Comparison of ENCODE assay signal across 27 cellular contexts in the genomic region with DNA sequence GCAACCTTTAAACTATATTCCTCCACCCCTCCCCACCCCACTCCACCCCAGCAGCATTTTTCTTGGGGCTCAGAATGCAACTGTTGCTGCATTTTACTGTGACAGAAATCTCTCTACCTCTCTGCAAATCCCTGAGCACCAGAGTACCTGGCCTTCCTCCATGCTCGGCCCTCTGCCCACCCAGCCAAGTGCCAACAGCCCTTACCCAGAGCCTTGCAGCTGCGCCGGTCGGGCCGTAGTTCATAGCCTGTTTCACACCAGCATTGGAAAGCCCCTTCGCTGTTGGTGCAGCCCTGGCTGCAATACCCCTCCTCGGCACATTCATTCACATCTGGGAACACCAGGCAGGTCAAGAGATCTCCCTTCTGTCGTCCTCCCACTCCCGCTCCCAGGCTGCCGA.
"Had no signal": no experiment of that assay in that cellular context is flagged by ENCODE, and none has a peak within 500 bp of the region (broad histone marks: within the 10 kb centered on the region; RNA-seq: fewer than 3 reads in every experiment).

No MANE protein-coding gene starts in this region.

- H3K36me3 ChIP-seq: adrenal gland, MG63 had no signal

- ATAC-seq: activated naive CD4-positive, alpha-beta T cell treated with anti-CD3 and anti-CD28 coated beads, Interleukin-2, amount 50 U/mL, for 72 hours; activated T-cell treated with anti-CD3 and anti-CD28 coated beads, Interleukin-2, amount 50 U/mL, for 4 hours had no signal

- H3K27ac Mint-ChIP-seq: activated CD4-positive, alpha-beta T cell treated with anti-CD3 and anti-CD28 coated beads, Interleukin-2, amount 10 ng/mL, durations not matched to agents 7 days and 5 days; activated naive CD4-positive, alpha-beta T cell treated with anti-CD3 and anti-CD28 coated beads for 36 hours; activated naive CD4-positive, alpha-beta T cell treated with anti-CD3 and anti-CD28 coated beads, Interleukin-2, amount 50 U/mL, for 72 hours; activated T-helper 1 cell treated with anti-CD3 and anti-CD28 coated beads, Interleukin-12 subunit alpha, Interleukin-12 subunit beta, Interleukin-2, Interleukin-4 antibody, amounts not matched to agents 30 ng/mL and 10 ng/mL and 1 ng/mL, durations not matched to agents 14 hours and 24 hours and 36 hours; T-helper 1 cell treated with Interleukin-12 subunit alpha and Interleukin-12 subunit beta and Interleukin-4 antibody, amounts not matched to agents 30 μg/mL and 1 μg/mL, for 36 hours; T-helper 2 cell treated with Interferon-gamma antibody and Interleukin-4, amounts not matched to agents 5 μg/mL and 100 μg/mL, for 36 hours had no signal

- DNase-seq: activated CD4-positive, alpha-beta T cell treated with anti-CD3 and anti-CD28 coated beads, Interleukin-2, amount 10 ng/mL, durations not matched to agents 7 days and 5 days; activated CD4-positive, alpha-beta T cell treated with anti-CD3 and anti-CD28 coated beads, Interleukin-2, amount 50 U/mL, for 48 hours; activated CD8-positive, alpha-beta memory T cell treated with anti-CD3 and anti-CD28 coated beads, Interleukin-2, amount 50 U/mL, for 4 hours; activated gamma-delta T cell treated with Interleukin-2 at 50 U/mL for 16 hours; activated naive CD4-positive, alpha-beta T cell treated with anti-CD3 and anti-CD28 coated beads for 36 hours; activated T-cell treated with anti-CD3 and anti-CD28 coated beads for 4 hours; activated T-cell treated with anti-CD3 and anti-CD28 coated beads, Interleukin-2, amount 50 U/mL, for 4 hours; adrenal gland; anterior cingulate cortex; central memory CD4-positive, alpha-beta T cell; Kasumi-1; KG1; MG63; NCI-H1048; NCI-H146; NCI-H187; NCI-H226; NCI-H524 treated with DMSO at 0.1 percent for 48 hours; PC-9; Right ventricle myocardium superior; SJCRH30 had no signal

- H3K4me3 ChIP-seq: adrenal gland, MG63, PC-9, SJCRH30, SK-N-MC had no signal

- H3K9me3 ChIP-seq: adrenal gland, MG63, SJCRH30 had no signal

- H3K4me3 Mint-ChIP-seq: activated CD4-positive, alpha-beta T cell treated with anti-CD3 and anti-CD28 coated beads, Interleukin-2, amount 10 ng/mL, durations not matched to agents 7 days and 5 days; activated naive CD4-positive, alpha-beta T cell treated with anti-CD3 and anti-CD28 coated beads for 36 hours; activated T-cell treated with anti-CD3 and anti-CD28 coated beads, Interleukin-2, amount 50 U/mL, for 4 hours; activated T-helper 1 cell treated with anti-CD3 and anti-CD28 coated beads, Interleukin-12 subunit alpha, Interleukin-12 subunit beta, Interleukin-2, Interleukin-4 antibody, amounts not matched to agents 30 ng/mL and 10 ng/mL and 1 ng/mL, durations not matched to agents 14 hours and 24 hours and 36 hours; brain; T-helper 1 cell treated with Interleukin-12 subunit alpha and Interleukin-12 subunit beta and Interleukin-4 antibody, amounts not matched to agents 30 μg/mL and 1 μg/mL, for 36 hours; T-helper 2 cell treated with Interferon-gamma antibody and Interleukin-4, amounts not matched to agents 5 μg/mL and 100 μg/mL, for 36 hours had no signal

- H3K27ac ChIP-seq: adrenal gland, PC-9, SJCRH30, SK-N-MC had no signal

- H3K4me1 Mint-ChIP-seq: activated CD4-positive, alpha-beta T cell treated with anti-CD3 and anti-CD28 coated beads, Interleukin-2, amount 10 ng/mL, durations not matched to agents 7 days and 5 days; brain had no signal

- H3K27me3 ChIP-seq: adrenal gland, MG63, SJCRH30 had no signal

- H3K4me1 ChIP-seq: adrenal gland, SJCRH30 had no signal

- H3K36me3 Mint-ChIP-seq: activated naive CD4-positive, alpha-beta T cell treated with anti-CD3 and anti-CD28 coated beads, Interleukin-2, amount 50 U/mL, for 72 hours had no signal

- H3K9me3 Mint-ChIP-seq: activated CD4-positive, alpha-beta T cell treated with anti-CD3 and anti-CD28 coated beads, Interleukin-2, amount 10 ng/mL, durations not matched to agents 7 days and 5 days; activated naive CD4-positive, alpha-beta T cell treated with anti-CD3 and anti-CD28 coated beads for 36 hours; activated naive CD4-positive, alpha-beta T cell treated with anti-CD3 and anti-CD28 coated beads, Interleukin-2, amount 50 U/mL, for 72 hours; activated T-cell treated with anti-CD3 and anti-CD28 coated beads, Interleukin-2, amount 50 U/mL, for 4 hours; activated T-helper 1 cell treated with anti-CD3 and anti-CD28 coated beads, Interleukin-12 subunit alpha, Interleukin-12 subunit beta, Interleukin-2, Interleukin-4 antibody, amounts not matched to agents 30 ng/mL and 10 ng/mL and 1 ng/mL, durations not matched to agents 14 hours and 24 hours and 36 hours; T-helper 1 cell treated with Interleukin-12 subunit alpha and Interleukin-12 subunit beta and Interleukin-4 antibody, amounts not matched to agents 30 μg/mL and 1 μg/mL, for 36 hours; T-helper 2 cell treated with Interferon-gamma antibody and Interleukin-4, amounts not matched to agents 5 μg/mL and 100 μg/mL, for 36 hours had no signal
